8 cellular contexts compared by ENCODE assay signal in genomic region chr7:26375604-26376207, GRCh38.
DNase-seq lines count a peak whose midpoint lies in the region; ATAC-seq, FAIRE-seq and TF ChIP-seq lines count a peak whose summit lies in the region.

No MANE protein-coding gene starts in this region.

- H4K20me1 ChIP-seq in Loucy (ENCODE audit: insufficient read depth, low read length, poor library complexity, severe bottlenecking) (no peaks in the 10 kb centered on the region), astrocyte (ENCODE audit: insufficient read depth, low read length) (no peaks in the 10 kb centered on the region)

- no peaks in the 10 kb centered on the region for H3K9me3 ChIP-seq in CD4-positive, alpha-beta T cell (ENCODE audit: control insufficient read depth, low read length)
- H3K9me3 ChIP-seq in Loucy (ENCODE audit: insufficient read depth, low read depth, low read length) (no peaks in the 10 kb centered on the region), astrocyte (ENCODE audit: insufficient read depth, low read depth, low read length) (no peaks in the 10 kb centered on the region)

- H3K79me2 ChIP-seq in Loucy (ENCODE audit: insufficient read depth, low read length) (peaks cover 56% of the 10 kb centered on the region), astrocyte (ENCODE audit: insufficient read depth, low read length) (no peaks in the 10 kb centered on the region)

- H3K4me3 Mint-ChIP-seq in CD4-positive, alpha-beta T cell, result peak overlapping the region; percentile 30
- H3K4me3 Mint-ChIP-seq in astrocyte (ENCODE audit: unreplicated experiment), result peak overlapping the region; percentile 81
- peak overlapping the region; percentile 91 for H3K4me3 Mint-ChIP-seq in neural crest cell

- 0 out of 2 replicates have a peak, but pooled peaks cover 2% of the 10 kb centered on the region for H3F3A ChIP-seq in Loucy (ENCODE audit: low read depth)

- H3K9me2 ChIP-seq in Loucy (replicated peaks; ENCODE audit: low read depth, low read length), result no peaks in the 10 kb centered on the region

- peak overlapping the region; percentile 96 for H3K4me2 ChIP-seq in Loucy (ENCODE audit: low read depth, low read length, poor library complexity, severe bottlenecking)
- peak overlapping the region; percentile 84 for H3K4me2 ChIP-seq in astrocyte (ENCODE audit: low read length)

- H3K36me3 ChIP-seq in Loucy (ENCODE audit: insufficient read depth, low read length), result peaks cover 5% of the 10 kb centered on the region; the same call in 1 of the 2 replicates
- H3K36me3 ChIP-seq in astrocyte (ENCODE audit: insufficient read depth, low read length), result no peaks in the 10 kb centered on the region

- peaks cover 15% of the 10 kb centered on the region for H3K36me3 Mint-ChIP-seq in CD4-positive, alpha-beta T cell (ENCODE audit: low read depth)
- H3K36me3 Mint-ChIP-seq in astrocyte (ENCODE audit: low read depth, unreplicated experiment) (no peaks in the 10 kb centered on the region), neural crest cell (ENCODE audit: low read depth) (no peaks in the 10 kb centered on the region)

- H3K4me1 Mint-ChIP-seq in CD4-positive, alpha-beta T cell (ENCODE audit: low read depth), result peaks cover 10% of the 10 kb centered on the region
- H3K4me1 Mint-ChIP-seq in astrocyte (ENCODE audit: low read depth, unreplicated experiment) (peaks cover 2% of the 10 kb centered on the region), neural crest cell (peaks cover 26% of the 10 kb centered on the region)

- POLR2A ChIA-PET in CD4-positive, alpha-beta T cell (lab: Charles Lee), result no interaction called here

- H3K9ac ChIP-seq in Loucy (ENCODE audit: low read depth, low read length, poor library complexity, severe bottlenecking) (peak overlapping the region; percentile 94), astrocyte (ENCODE audit: low read length) (no peak overlapping the region)

- no peaks in the 10 kb centered on the region for H3K9me3 Mint-ChIP-seq in CD4-positive, alpha-beta T cell
- H3K9me3 Mint-ChIP-seq in astrocyte (ENCODE audit: unreplicated experiment) (no peaks in the 10 kb centered on the region), neural crest cell (no peaks in the 10 kb centered on the region)

- no peak for FAIRE-seq in astrocyte (lab: Jason Lieb, UNC)

- TF ChIP-seq CTCF in CD4-positive, alpha-beta T cell (IDR thresholded peaks at IDR 0.05), result no peak
- TF ChIP-seq CTCF in Loucy (conservative IDR thresholded peaks at IDR 0.05; ENCODE audit: low read length) (no peak), astrocyte (IDR thresholded peaks at IDR 0.05; ENCODE audit: insufficient read depth, low read depth, low read length) (no peak), neural crest cell (conservative IDR thresholded peaks at IDR 0.05) (peak; percentile 13)

- CTCF ChIA-PET in CD4-positive, alpha-beta T cell (lab: Charles Lee), result interaction anchor here (1.2 to 1.4 kb wide), 2 partner anchors 10 to 804 kb away, joined by 3 read pairs; no protein-coding TSS in a partner anchor

- H3K27ac ChIP-seq in CD4-positive, alpha-beta T cell (ENCODE audit: low read depth, low read length), result no peak overlapping the region
- H3K27ac ChIP-seq in astrocyte (ENCODE audit: low read depth, low read length), result no peak overlapping the region

- H3K4me1 ChIP-seq in Loucy (ENCODE audit: insufficient read depth, low read length, poor library complexity, severe bottlenecking) (peaks cover 53% of the 10 kb centered on the region), astrocyte (ENCODE audit: insufficient read depth, low read length) (peaks cover 5% of the 10 kb centered on the region)

- H3K27ac Mint-ChIP-seq in CD4-positive, alpha-beta T cell, result no peak overlapping the region
- H3K27ac Mint-ChIP-seq in astrocyte (ENCODE audit: unreplicated experiment) (no peak overlapping the region), neural crest cell (ENCODE audit: unreplicated experiment) (peak overlapping the region; percentile 54)

- H3K27me3 Mint-ChIP-seq in CD4-positive, alpha-beta T cell, result peaks cover 65% of the 10 kb centered on the region
- H3K27me3 Mint-ChIP-seq in astrocyte (ENCODE audit: low read depth, unreplicated experiment) (peaks cover 13% of the 10 kb centered on the region), neural crest cell (ENCODE audit: low read depth) (peaks cover 19% of the 10 kb centered on the region)

- ATAC-seq in CD4-positive, alpha-beta T cell (ENCODE audit: poor library complexity), result no peak
- peak; percentile 12 for ATAC-seq in GM19351 (IDR thresholded peaks at IDR 0.05; ENCODE audit: unreplicated experiment)

- H3K4me3 ChIP-seq in Loucy (ENCODE audit: low read length, poor library complexity, severe bottlenecking), result peak overlapping the region; percentile 77
- peak overlapping the region; percentile 29 for H3K4me3 ChIP-seq in astrocyte (ENCODE audit: insufficient read depth, low read depth, low read length)

- H2AFZ ChIP-seq in Loucy (ENCODE audit: low read length) (peak overlapping the region; percentile 92; the same call in 1 of the 2 replicates), astrocyte (ENCODE audit: low read depth, low read length) (no peak overlapping the region)

- no peak for DNase-seq in CD4-positive, alpha-beta T cell
- no peak for DNase-seq in astrocyte (ENCODE audit: low read depth)
- DNase-seq in neural crest cell (ENCODE audit: low read depth, low spot score), result no peak
- DNase-seq in epidermal melanocyte (ENCODE audit: insufficient read length, low spot score), result no peak
- no peak for DNase-seq in inferior parietal cortex (ENCODE audit: extremely low spot score)
- DNase-seq in NOMO-1 treated with DMSO at 0.1 percent for 48 hours (lab: John Stamatoyannopoulos, UW; ENCODE audit: unreplicated experiment), result no peak

- peaks cover 31% of the 10 kb centered on the region for H3K27me3 ChIP-seq in CD4-positive, alpha-beta T cell (ENCODE audit: control insufficient read depth, insufficient read depth, low read length)
- H3K27me3 ChIP-seq in Loucy (ENCODE audit: insufficient read depth, low read length, poor library complexity, severe bottlenecking), result no peaks in the 10 kb centered on the region
- H3K27me3 ChIP-seq in astrocyte (ENCODE audit: insufficient read depth, low read length), result peaks cover 57% of the 10 kb centered on the region

- intact Hi-C loops in CD4-positive, alpha-beta T cell (cut with DNase I, micrococcal nuclease), result loop anchor here in 1 of 2 experiments (5.0 kb wide), 1 partner anchor 122 kb away; no protein-coding TSS in a partner anchor

Comparison
In these comparisons a context has a peak if more than half of its experiments do, and no peak if none do; other contexts are left out.
1. H3K4me3 Mint-ChIP-seq: peak in every context shown above with its lines; median percentile 91 in neural crest cell; 81 in astrocyte; 30 in CD4-positive, alpha-beta T cell.